ENCODE assay signal across 14 cellular contexts in the genomic region with DNA sequence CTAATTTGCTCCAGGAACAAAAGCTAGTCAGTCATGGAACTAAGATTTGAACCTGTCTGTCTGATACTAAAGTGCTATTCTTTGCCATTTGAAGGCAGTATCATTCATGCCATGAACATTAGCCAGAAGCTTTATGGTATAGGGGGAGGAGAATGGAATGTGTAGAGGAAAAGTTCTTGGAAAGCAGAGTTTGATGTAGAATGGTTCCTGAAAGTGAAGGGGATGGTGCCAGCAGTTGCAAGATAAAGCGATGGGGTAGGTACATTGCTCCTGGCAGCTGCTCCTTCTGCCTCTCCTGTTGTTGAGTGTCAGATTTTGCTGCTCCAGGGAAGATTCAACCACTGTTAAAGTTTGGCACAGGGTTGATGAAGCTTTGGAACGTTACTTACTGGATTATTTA. TPM values are rescaled to one million over a fixed set of nuclear protein-coding genes. Genes with fewer than 3 reads are reported as not detected.
DNase-seq lines count a peak whose midpoint lies in the region; ATAC-seq and TF ChIP-seq lines count a peak whose summit lies in the region.
"Had no signal": no experiment of that assay in that cellular context is flagged by ENCODE, and none has a peak within 500 bp of the region (broad histone marks: within the 10 kb centered on the region; RNA-seq: fewer than 3 reads in every experiment).

No MANE protein-coding gene starts in this region.

- no peak overlapping the region for H2AFZ ChIP-seq in mammary epithelial cell (ENCODE audit: low read depth, low read length)

- H3K27me3 Mint-ChIP-seq in brain: no peaks in the 10 kb centered on the region

- H4K20me1 ChIP-seq in mammary epithelial cell (ENCODE audit: insufficient read depth, low read length): no peaks in the 10 kb centered on the region

- peaks cover 0 to 11% (median 5%) of the 10 kb centered on the region in 5 experiments for H3K9me3 Mint-ChIP-seq in brain

- H3K27me3 ChIP-seq in mammary epithelial cell (ENCODE audit: insufficient read depth, low read length): no peaks in the 10 kb centered on the region
- H3K27me3 ChIP-seq: BE2C had no signal

- intact Hi-C loops in sciatic nerve (cut with DNase I): no loop called here
- intact Hi-C loops in mammary epithelial cell (cut with micrococcal nuclease): no loop called here

- no peaks in the 10 kb centered on the region for H3K79me2 ChIP-seq in mammary epithelial cell (ENCODE audit: insufficient read depth, low read length)

- H3K27ac Mint-ChIP-seq in brain: peak overlapping the region in 3 of 5 experiments; percentile 5 to 54 (median 43)

- no TSS peak for BruUV-seq in mammary epithelial cell (replicated peaks; lab: Mats Ljungman, UMichigan)

- H3K4me3 Mint-ChIP-seq in brain: peak overlapping the region in 1 of 5 experiments; percentile 19

- dilution Hi-C loops in mammary epithelial cell (cut with HindIII; ENCODE audit: low sequenced_read_pairs): no loop called here

- no peaks in the 10 kb centered on the region for H3K9me3 ChIP-seq in mammary epithelial cell (replicated peaks; ENCODE audit: insufficient read depth, low read length)
- H3K9me3 ChIP-seq: BE2C had no signal

- H3K9ac ChIP-seq in mammary epithelial cell (ENCODE audit: insufficient read depth, low read length): no peak overlapping the region

- DNase-seq in H4 (ENCODE audit: low spot score): peak; percentile 10
- DNase-seq in kidney glomerular epithelial cell (lab: John Stamatoyannopoulos, UW): peak; percentile 8
- no peak for DNase-seq in sciatic nerve (ENCODE audit: low spot score)
- no peak for DNase-seq in mammary epithelial cell
- DNase-seq: activated naive CD4-positive, alpha-beta T cell treated with anti-CD3 and anti-CD28 coated beads, Interleukin-2, amount 50 U/mL, for 16 hours; GDM1; MV-4-11; NCI-H510A had no signal

- no peaks in the 10 kb centered on the region for H3K36me3 ChIP-seq in mammary epithelial cell (ENCODE audit: insufficient read depth, low read length)
- H3K36me3 ChIP-seq: BE2C had no signal

- H3K27ac ChIP-seq in mammary epithelial cell (ENCODE audit: insufficient read depth, low read depth, low read length): no peak overlapping the region

- H3K4me1 Mint-ChIP-seq in brain: peaks cover 51% of the 10 kb centered on the region

- H3K4me1 ChIP-seq in mammary epithelial cell (ENCODE audit: insufficient read depth, low read length): peaks cover 3% of the 10 kb centered on the region

- H3K4me3 ChIP-seq in mammary epithelial cell (replicated peaks in 1 of 3; ENCODE audit: insufficient read depth in 1 of 3, low read depth in 2 of 3, low read length in 3 of 3): no peak overlapping the region
- H3K4me3 ChIP-seq: skin epidermis had no signal

- no peak for TF ChIP-seq CTCF in brain (conservative IDR thresholded peaks at IDR 0.05)
- no peak for TF ChIP-seq CTCF in mammary epithelial cell (conservative IDR thresholded peaks at IDR 0.05 in 1 of 2, IDR thresholded peaks at IDR 0.05 in 1 of 2; ENCODE audit: extremely low read depth in 1 of 2, insufficient read depth in 1 of 2, low read depth in 1 of 2, low read length in 2 of 2)

- CTCF ChIA-PET in mammary epithelial cell (lab: Charles Lee; ENCODE audit: low non-redundant PET): no interaction called here

- peaks cover 17% of the 10 kb centered on the region for H3K36me3 Mint-ChIP-seq in brain

- in situ Hi-C loops in mammary epithelial cell (cut with MboI; ENCODE audit: low sequenced_read_pairs in 2 of 2): no loop called here

- 57% methylated on average over 2 of the region's 2 CpGs for WGBS in mammary epithelial cell (ENCODE audit: low coverage, missing lambda C conversion rate)

- H3K4me2 ChIP-seq in mammary epithelial cell (ENCODE audit: insufficient read depth, low read depth, low read length): no peak overlapping the region

- ATAC-seq in sciatic nerve (peak; percentile 25), GM19351 (IDR thresholded peaks at IDR 0.05; ENCODE audit: unreplicated experiment) (no peak), GM18517 (IDR thresholded peaks at IDR 0.05; ENCODE audit: unreplicated experiment) (no peak), GM21447 (IDR thresholded peaks at IDR 0.05; ENCODE audit: unreplicated experiment) (no peak)

RNA-seq across cellular contexts. Expression of gene ARHGAP42, which starts 53.4 kb away (rescaled TPM):
- 4.3 and 8.3 TPM in 2 replicates for total RNA-seq in H4 (2014; rRNA removed; shearing (Covaris generic))
- polyA plus RNA-seq in brain (ENCODE audit: insufficient read depth, low read depth, low replicate concordance): 0.59 TPM
- 120 TPM for total RNA-seq in sciatic nerve
- total RNA-seq in mammary epithelial cell: 10 to 100 TPM in 1 of 2 donors, 1 to 10 TPM in 1; 6.0 to 17.0 TPM
- 2.6 TPM for polyA plus RNA-seq in mammary epithelial cell
- 2.9 TPM for polyA minus RNA-seq in mammary epithelial cell

Comparison
In these comparisons a context has a peak if more than half of its experiments do, and no peak if none do; other contexts are left out.
1. DNase-seq: peak in H4 (single experiment) and kidney glomerular epithelial cell (single experiment); none in sciatic nerve (single experiment) and mammary epithelial cell (single experiment).